ENCODE assay signal across 10 cellular contexts in the genomic region with DNA sequence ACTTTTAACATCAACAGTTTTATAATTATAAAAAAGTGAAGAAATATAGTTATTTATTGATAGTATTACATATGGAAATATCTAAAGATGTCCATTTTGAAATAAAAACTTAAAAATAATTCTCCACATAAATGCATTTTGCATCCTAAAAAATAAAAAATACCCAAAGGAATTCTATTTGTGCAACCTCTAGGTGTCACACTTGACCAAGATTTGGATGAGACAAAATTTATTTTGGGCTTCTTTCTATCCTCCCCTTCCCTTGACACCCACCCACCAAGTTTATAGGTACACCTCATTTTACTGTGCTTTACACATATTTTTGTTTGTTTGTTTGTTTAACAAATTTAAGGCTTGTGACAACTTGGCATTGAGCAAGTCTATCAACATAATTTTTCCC. TPM values are rescaled to one million over a fixed set of nuclear protein-coding genes. Genes with fewer than 3 reads are reported as not detected.
DNase-seq lines count a peak whose midpoint lies in the region; ATAC-seq and TF ChIP-seq lines count a peak whose summit lies in the region.
"Had no signal": no experiment of that assay in that cellular context is flagged by ENCODE, and none has a peak within 500 bp of the region (broad histone marks: within the 10 kb centered on the region; RNA-seq: fewer than 3 reads in every experiment).

No MANE protein-coding gene starts in this region.

- H3K4me1 ChIP-seq in endodermal cell (ENCODE audit: control insufficient read depth, insufficient read depth, low read length) (peaks cover 6% of the 10 kb centered on the region), prostate gland (replicated peaks) (no peaks in the 10 kb centered on the region)

- H3K36me3 ChIP-seq in endodermal cell (ENCODE audit: control insufficient read depth, insufficient read depth, low read length) (no peaks in the 10 kb centered on the region), prostate gland (no peaks in the 10 kb centered on the region)
- H3K36me3 ChIP-seq: ascending aorta had no signal

- TF ChIP-seq POLR2A in prostate gland (IDR thresholded peaks at IDR 0.05), result no peak

- H3K9ac ChIP-seq in endodermal cell (ENCODE audit: extremely low read depth, low read length, poor library complexity, severe bottlenecking), result no peak overlapping the region

- H3K4me3 ChIP-seq in endodermal cell (ENCODE audit: low read length) (no peak overlapping the region), prostate gland (no peak overlapping the region)
- H3K4me3 ChIP-seq: ascending aorta had no signal

- H3K36me3 Mint-ChIP-seq in endodermal cell (ENCODE audit: low read depth), result no peaks in the 10 kb centered on the region

- H3K27ac ChIP-seq in endodermal cell (ENCODE audit: low read depth, low read length) (no peak overlapping the region), prostate gland (no peak overlapping the region)
- H3K27ac ChIP-seq: ascending aorta had no signal

- DNase-seq in DMS153 treated with DMSO at 0.1 percent for 48 hours (lab: John Stamatoyannopoulos, UW; ENCODE audit: unreplicated experiment), result peak; percentile 25
- DNase-seq in DMS153 (lab: John Stamatoyannopoulos, UW), result no peak
- peak; percentile 3 for DNase-seq in NCI-H82 treated with DMSO at 0.1 percent for 48 hours (lab: John Stamatoyannopoulos, UW; ENCODE audit: unreplicated experiment)
- no peak for DNase-seq in endodermal cell
- DNase-seq in prostate gland (ENCODE audit: low spot score), result no peak
- no peak for DNase-seq in activated CD8-positive, alpha-beta memory T cell treated with anti-CD3 and anti-CD28 coated beads for 24 hours
- no peak for DNase-seq in sciatic nerve (ENCODE audit: low spot score)
- no peak for DNase-seq in effector CD4-positive, alpha-beta T cell
- DNase-seq: islet precursor cell had no signal

- intact Hi-C loops in prostate gland (cut with DNase I) (loop anchor here (10.0 kb wide), 2 partner anchors 110 to 380 kb away; a partner anchor contains a TSS), sciatic nerve (cut with DNase I) (no loop called here)

- TF ChIP-seq CTCF in endodermal cell (conservative IDR thresholded peaks at IDR 0.05) (peak; percentile 78), prostate gland (IDR thresholded peaks at IDR 0.05) (peak in 3 of 4 experiments; percentile 18 to 27 (median 20))

- H3K27ac Mint-ChIP-seq in endodermal cell, result no peak overlapping the region

- no peak for ATAC-seq in sciatic nerve

- peaks cover 23% of the 10 kb centered on the region for H3K4me1 Mint-ChIP-seq in endodermal cell

- H3K4me3 Mint-ChIP-seq in endodermal cell, result no peak overlapping the region

- H3K9me3 ChIP-seq in endodermal cell (ENCODE audit: control insufficient read depth, low read length), result peaks cover 12% of the 10 kb centered on the region
- no peaks in the 10 kb centered on the region for H3K9me3 ChIP-seq in prostate gland
- H3K9me3 ChIP-seq: ascending aorta had no signal

- no peaks in the 10 kb centered on the region for H3K9me3 Mint-ChIP-seq in endodermal cell

- peaks cover 31% of the 10 kb centered on the region for H3K27me3 Mint-ChIP-seq in endodermal cell (ENCODE audit: insufficient read depth)

- peaks cover 71% of the 10 kb centered on the region for H3K27me3 ChIP-seq in endodermal cell (ENCODE audit: control insufficient read depth, insufficient read depth, low read length, poor library complexity, severe bottlenecking)
- H3K27me3 ChIP-seq in prostate gland (replicated peaks; ENCODE audit: insufficient read depth), result no peaks in the 10 kb centered on the region
- H3K27me3 ChIP-seq: ascending aorta had no signal

RNA-seq across cellular contexts. Expression of a gene that starts 3.3 kb away (rescaled TPM):
- total RNA-seq in endodermal cell, result 1 to 10 TPM in 1 of 2 donors, under 1 TPM in 1; 0.73 to 1.3 TPM
- polyA plus RNA-seq in endodermal cell (2013, experiment 1 of 2), result 12.0 TPM
- polyA plus RNA-seq in endodermal cell (2013, experiment 2 of 2), result 15.1 TPM
- total RNA-seq in prostate gland, result 1 to 10 TPM; 3.1 to 9.9 TPM
- total RNA-seq in sciatic nerve, result 30.9 TPM

Comparison
In these comparisons a context has a peak if more than half of its experiments do, and no peak if none do; other contexts are left out.
1. DNase-seq: peak in DMS153 treated with DMSO at 0.1 percent for 48 hours (single experiment) and NCI-H82 treated with DMSO at 0.1 percent for 48 hours (single experiment); none in DMS153 (single experiment), endodermal cell (single experiment), prostate gland (single experiment), activated CD8-positive, alpha-beta memory T cell treated with anti-CD3 and anti-CD28 coated beads for 24 hours (single experiment), sciatic nerve (single experiment) and effector CD4-positive, alpha-beta T cell (single experiment).